ENCODE assay signal across 9 cellular contexts in the genomic region with DNA sequence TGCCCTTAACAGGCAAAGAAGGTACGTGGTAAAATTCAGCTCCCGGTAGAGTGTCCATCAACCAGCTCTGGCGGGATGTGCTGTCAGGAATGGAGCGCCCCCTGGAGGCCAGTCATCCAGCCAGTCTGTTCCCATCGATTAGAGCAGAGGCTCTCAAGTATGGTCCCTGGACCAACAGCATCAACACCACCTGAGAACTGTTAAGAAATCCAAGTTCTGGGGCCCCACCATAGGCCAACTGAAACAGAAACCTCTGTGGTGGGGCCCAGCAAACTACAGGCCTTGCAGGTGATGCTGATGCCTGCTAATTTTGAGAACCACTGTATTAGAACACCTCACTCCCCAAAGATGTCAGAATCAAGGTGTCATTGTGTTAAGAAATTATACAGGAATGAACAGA.
DNase-seq lines count a peak whose midpoint lies in the region; ATAC-seq and TF ChIP-seq lines count a peak whose summit lies in the region.
"Had no signal": no experiment of that assay in that cellular context is flagged by ENCODE, and none has a peak within 500 bp of the region (broad histone marks: within the 10 kb centered on the region; RNA-seq: fewer than 3 reads in every experiment).

No MANE protein-coding gene starts in this region.

- H3K4me3 Mint-ChIP-seq in activated CD8-positive, alpha-beta T cell treated with anti-CD3 and anti-CD28 coated beads, Interleukin-2, amount 10 ng/mL, durations not matched to agents 7 days and 5 days: no peak overlapping the region

- TF ChIP-seq CTCF in GM12875 (IDR thresholded peaks at IDR 0.05; ENCODE audit: borderline replicate concordance, insufficient read depth, low read depth, low read length) (peak; percentile 76), foreskin keratinocyte (conservative IDR thresholded peaks at IDR 0.05) (peak; percentile 68)

- intact Hi-C loops in sciatic nerve (cut with DNase I): no loop called here

- no peak overlapping the region for H3K4me3 ChIP-seq in GM12875 (ENCODE audit: low read depth, low read length)
- H3K4me3 ChIP-seq: thoracic aorta had no signal

- no peaks in the 10 kb centered on the region for H3K4me1 ChIP-seq in foreskin keratinocyte

- H3K36me3 Mint-ChIP-seq in activated CD8-positive, alpha-beta T cell treated with anti-CD3 and anti-CD28 coated beads, Interleukin-2, amount 10 ng/mL, durations not matched to agents 7 days and 5 days (ENCODE audit: low read depth): no peaks in the 10 kb centered on the region

- no peak overlapping the region for H3K27ac ChIP-seq in foreskin keratinocyte
- H3K27ac ChIP-seq: thoracic aorta had no signal

- peaks cover 4% of the 10 kb centered on the region for H3K4me1 Mint-ChIP-seq in activated CD8-positive, alpha-beta T cell treated with anti-CD3 and anti-CD28 coated beads, Interleukin-2, amount 10 ng/mL, durations not matched to agents 7 days and 5 days (ENCODE audit: low read depth)

- peak; percentile 80 for ATAC-seq in GM21825 (IDR thresholded peaks at IDR 0.05; ENCODE audit: unreplicated experiment)
- ATAC-seq in activated CD8-positive, alpha-beta T cell treated with anti-CD3 and anti-CD28 coated beads, Interleukin-2, amount 10 ng/mL, durations not matched to agents 7 days and 5 days: peak; percentile 44
- peak; percentile 84 for ATAC-seq in foreskin keratinocyte
- ATAC-seq in sciatic nerve: no peak

- no peak overlapping the region for H3K27ac Mint-ChIP-seq in activated CD8-positive, alpha-beta T cell treated with anti-CD3 and anti-CD28 coated beads, Interleukin-2, amount 10 ng/mL, durations not matched to agents 7 days and 5 days

- no peaks in the 10 kb centered on the region for H3K9me3 Mint-ChIP-seq in activated CD8-positive, alpha-beta T cell treated with anti-CD3 and anti-CD28 coated beads, Interleukin-2, amount 10 ng/mL, durations not matched to agents 7 days and 5 days (ENCODE audit: insufficient read depth)

- H3K27me3 ChIP-seq in foreskin keratinocyte: no peaks in the 10 kb centered on the region

- CTCF ChIA-PET in activated CD8-positive, alpha-beta T cell treated with anti-CD3 and anti-CD28 coated beads, Interleukin-2, amount 10 ng/mL, durations not matched to agents 7 days and 5 days (lab: Charles Lee): interaction anchor here (0.6 to 1.1 kb wide), 4 partner anchors 88 to 194 kb away, joined by 3 to 4 read pairs (median 3); no protein-coding TSS in a partner anchor

- H3K27me3 Mint-ChIP-seq in activated CD8-positive, alpha-beta T cell treated with anti-CD3 and anti-CD28 coated beads, Interleukin-2, amount 10 ng/mL, durations not matched to agents 7 days and 5 days (ENCODE audit: low read depth): no peaks in the 10 kb centered on the region

- POLR2A ChIA-PET in activated CD8-positive, alpha-beta T cell treated with anti-CD3 and anti-CD28 coated beads, Interleukin-2, amount 10 ng/mL, durations not matched to agents 7 days and 5 days (lab: Charles Lee): no interaction called here

- peak; percentile 46 for DNase-seq in LoVo (ENCODE audit: low spot score)
- DNase-seq in activated CD8-positive, alpha-beta T cell treated with anti-CD3 and anti-CD28 coated beads, Interleukin-2, amount 10 ng/mL, durations not matched to agents 7 days and 5 days: peak; percentile 52
- DNase-seq in foreskin keratinocyte: peak; percentile 6 to 11
- peak; percentile 59 for DNase-seq in sciatic nerve (ENCODE audit: low spot score)
- no peak for DNase-seq in GM19238 (ENCODE audit: insufficient read length, low spot score)
- DNase-seq in hepatic stellate cell (ENCODE audit: low spot score): no peak

Comparison
In these comparisons a context has a peak if more than half of its experiments do, and no peak if none do; other contexts are left out.
1. DNase-seq: peak in LoVo (single experiment), activated CD8-positive, alpha-beta T cell treated with anti-CD3 and anti-CD28 coated beads, Interleukin-2, amount 10 ng/mL, durations not matched to agents 7 days and 5 days (single experiment), foreskin keratinocyte (2 of 2) and sciatic nerve (single experiment); none in GM19238 (single experiment) and hepatic stellate cell (single experiment).